ENCODE assay signal across 27 cellular contexts in the genomic region with DNA sequence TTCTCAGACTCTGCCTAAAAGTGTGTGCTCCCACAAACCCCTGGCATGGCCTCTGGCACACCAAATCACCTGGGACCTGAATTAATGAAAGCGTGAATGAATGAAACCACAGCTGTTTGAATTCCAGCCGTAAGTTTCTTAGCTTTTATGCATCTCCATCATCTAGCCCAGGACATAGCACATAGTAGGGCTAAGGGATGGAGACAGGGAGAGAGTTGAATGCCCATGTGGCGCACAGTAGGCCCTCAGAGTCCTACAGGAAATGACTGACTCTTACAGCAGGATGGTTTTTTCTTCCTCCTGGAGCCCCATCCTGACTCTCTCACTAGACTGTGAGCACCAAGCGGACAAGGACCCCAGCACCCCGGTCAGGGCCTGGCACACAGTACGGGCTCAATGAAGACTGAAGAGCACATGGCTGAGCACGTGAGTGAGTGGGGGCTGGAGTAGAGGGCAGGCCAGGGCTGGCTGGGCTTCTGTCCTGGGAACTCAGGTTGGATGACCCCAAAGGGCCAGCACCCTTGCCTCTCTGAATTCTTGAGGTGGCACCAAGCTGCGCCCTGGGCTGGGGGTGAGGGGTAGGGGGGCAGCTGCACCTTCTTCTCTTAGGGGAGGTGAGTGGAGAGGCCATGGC.
"Had no signal": no experiment of that assay in that cellular context is flagged by ENCODE, and none has a peak within 500 bp of the region (broad histone marks: within the 10 kb centered on the region; RNA-seq: fewer than 3 reads in every experiment).

No MANE protein-coding gene starts in this region.

- ATAC-seq: left cardiac atrium; left lung; lower lobe of right lung; naive thymus-derived CD8-positive, alpha-beta T cell; right cardiac atrium; sciatic nerve; stimulated activated naive B cell treated with anti-CD40 and anti-IgM and Interleukin-4, amounts not matched to agents 10 μg/mL and 1 μg/mL and 100 μg/mL, for 72 hours; stimulated activated naive CD8-positive, alpha-beta T cell treated with anti-CD3 and anti-CD28 coated beads, Interleukin-15, Interleukin-2, amounts not matched to agents 100 U/mL and 50 U/mL, for 24 hours; upper lobe of right lung had no signal

- FAIRE-seq: keratinocyte, urothelium cell line had no signal

- DNase-seq: kidney glomerular epithelial cell; left cardiac atrium; left lung; lower lobe of right lung; mammary epithelial cell; mesenchymal stem cell; naive thymus-derived CD8-positive, alpha-beta T cell; ovary; retina; right cardiac atrium; stimulated activated CD4-positive, alpha-beta T cell treated with anti-CD3 and anti-CD28 coated beads, Interleukin-12 subunit alpha, Interleukin-12 subunit beta, amount 100 ng/mL, for 4 hours; stimulated activated CD4-positive, alpha-beta T cell treated with anti-CD3 and anti-CD28 coated beads, Interleukin-15, amount 100 ng/mL, for 24 hours; stimulated activated CD4-positive, alpha-beta T cell treated with anti-CD3 and anti-CD28 coated beads, Interleukin-2, amount 100 ng/mL, for 24 hours; stimulated activated CD4-positive, alpha-beta T cell treated with anti-CD3 and anti-CD28 coated beads, Interleukin-4, amount 100 ng/mL, for 1 hour; stimulated activated naive B cell treated with anti-CD40 and anti-IgM and Interleukin-4, amounts not matched to agents 10 μg/mL and 1 μg/mL and 100 μg/mL, for 72 hours; stimulated activated naive CD8-positive, alpha-beta T cell treated with anti-CD3 and anti-CD28 coated beads, Interleukin-15, Interleukin-2, amounts not matched to agents 100 U/mL and 50 U/mL, for 24 hours; stomach; testis; thyroid gland; transverse colon; upper lobe of right lung had no signal

- H3K4me3 ChIP-seq: hepatocyte, left lung, lower lobe of right lung, ovary, prostate gland, skin epidermis, stomach, testis, thyroid gland, transverse colon, upper lobe of right lung had no signal

- H3K27me3 ChIP-seq: hepatocyte, ovary, testis, thyroid gland, upper lobe of right lung had no signal

- H3K4me1 ChIP-seq: left lung, lower lobe of right lung, prostate gland, stomach, testis, thyroid gland, transverse colon, upper lobe of right lung had no signal

- H3K27ac ChIP-seq: hepatocyte, left lung, lower lobe of right lung, ovary, prostate gland, skin epidermis, stomach, testis, thyroid gland, transverse colon, upper lobe of right lung had no signal

- H3K9me3 ChIP-seq: ovary, prostate gland, testis, thyroid gland, transverse colon had no signal

- H3K36me3 ChIP-seq: left lung, lower lobe of right lung, ovary, prostate gland, stomach, thyroid gland, transverse colon, upper lobe of right lung had no signal

- H2AFZ ChIP-seq: hepatocyte had no signal

- H3K79me2 ChIP-seq: hepatocyte had no signal

- H3K4me2 ChIP-seq: hepatocyte had no signal
